Comparison of ENCODE assay signal across 16 cellular contexts in genomic region chr7:94296886-94297285, GRCh38.
DNase-seq lines count a peak whose midpoint lies in the region; ATAC-seq and TF ChIP-seq lines count a peak whose summit lies in the region.
"Had no signal": no experiment of that assay in that cellular context is flagged by ENCODE, and none has a peak within 500 bp of the region (broad histone marks: within the 10 kb centered on the region; RNA-seq: fewer than 3 reads in every experiment).

No MANE protein-coding gene starts in this region.

- H3K4me1 ChIP-seq in SK-N-SH (ENCODE audit: control insufficient read depth in 1 of 2, insufficient read depth in 2 of 2, low read depth in 1 of 2, low read length in 1 of 2) (peaks cover 12 to 55% of the 10 kb centered on the region in 2 experiments), esophagus squamous epithelium (peaks cover 0 to 41% (median 16%) of the 10 kb centered on the region in 3 donors), neural progenitor cell (peaks cover 13% of the 10 kb centered on the region), upper lobe of right lung (peaks cover 6% of the 10 kb centered on the region)

- H3K9me3 Mint-ChIP-seq in neural progenitor cell = peaks cover 2% of the 10 kb centered on the region
- H3K9me3 Mint-ChIP-seq: activated CD8-positive, alpha-beta T cell treated with anti-CD3 and anti-CD28 coated beads for 36 hours; T-helper 2 cell treated with Interferon-gamma antibody and Interleukin-4, amounts not matched to agents 5 μg/mL and 100 μg/mL, for 36 hours had no signal

- peaks cover 54% of the 10 kb centered on the region for H3F3A ChIP-seq in SK-N-SH (replicated peaks; ENCODE audit: insufficient read depth)
- H3F3A ChIP-seq in neural progenitor cell (ENCODE audit: low read depth) = no peaks in the 10 kb centered on the region

- CTCF ChIA-PET in SK-N-SH (lab: Yijun Ruan, JAX) = interaction anchor here (0.7 to 18.6 kb wide), 18 partner anchors 9 to 1393 kb away, joined by 3 to 344 read pairs (median 5); partner anchors contain the start of genes COL1A2 and GNG11

- H2AFZ ChIP-seq in SK-N-SH (ENCODE audit: low read depth) (0 out of 2 replicates have a peak overlapping the region, but pooled peaks have one; percentile 12), neural progenitor cell (replicated peaks) (no peak overlapping the region)
- H2AFZ ChIP-seq: parathyroid adenoma had no signal

- H3K36me3 ChIP-seq in SK-N-SH (replicated peaks in 1 of 2; ENCODE audit: control insufficient read depth in 1 of 2, insufficient read depth in 2 of 2, low read length in 1 of 2) (no peaks in the 10 kb centered on the region), esophagus squamous epithelium (no peaks in the 10 kb centered on the region), neural progenitor cell (no peaks in the 10 kb centered on the region), upper lobe of right lung (no peaks in the 10 kb centered on the region)

- no peak for TF ChIP-seq CTCF in SK-N-SH (IDR thresholded peaks at IDR 0.05)
- no peak for TF ChIP-seq CTCF in esophagus squamous epithelium (IDR thresholded peaks at IDR 0.05)
- TF ChIP-seq CTCF in neural progenitor cell (IDR thresholded peaks at IDR 0.05) = no peak
- no peak for TF ChIP-seq CTCF in upper lobe of right lung (IDR thresholded peaks at IDR 0.05)

- H4K20me1 ChIP-seq in SK-N-SH (ENCODE audit: insufficient read depth) (no peaks in the 10 kb centered on the region), neural progenitor cell (ENCODE audit: low read depth) (no peaks in the 10 kb centered on the region)

- intact Hi-C loops in esophagus squamous epithelium (cut with DNase I) = loop anchor here (5.0 kb wide), 1 partner anchor 100 kb away; no protein-coding TSS in a partner anchor
- intact Hi-C loops in upper lobe of right lung (cut with DNase I) = loop anchor here (10.0 kb wide), 1 partner anchor 98 kb away; the partner anchor contains the start of gene COL1A2

- TF ChIP-seq RAD21 in SK-N-SH (IDR thresholded peaks at IDR 0.05; ENCODE audit: low read length) = no peak

- WGBS in SK-N-SH (ENCODE audit: low lambda C conversion rate) = 94% methylated on average over 2 of the region's 2 CpGs
- 54% methylated on average over 2 of the region's 2 CpGs for WGBS in esophagus squamous epithelium, 2 donors

- H3K4me2 ChIP-seq in SK-N-SH (peak overlapping the region; percentile 20), neural progenitor cell (no peak overlapping the region)

- no peak for DNase-seq in SK-N-SH
- no peak for DNase-seq in esophagus squamous epithelium (lab: John Stamatoyannopoulos, UW)
- no peak for DNase-seq in neural progenitor cell (ENCODE audit: low spot score)
- DNase-seq in upper lobe of right lung = no peak
- no peak for DNase-seq in hypothalamus (lab: John Stamatoyannopoulos, UW)
- no peak for DNase-seq in GOT3 (lab: John Stamatoyannopoulos, UW)
- DNase-seq: 8988T; activated CD8-positive, alpha-beta T cell treated with anti-CD3 and anti-CD28 coated beads for 36 hours; cerebellar nuclear complex; DMS79; NCI-H345 had no signal

- H3K9ac ChIP-seq in SK-N-SH = peak overlapping the region; percentile 24
- H3K9ac ChIP-seq in neural progenitor cell = no peak overlapping the region
- H3K9ac ChIP-seq: parathyroid adenoma had no signal

- H3K27ac ChIP-seq in SK-N-SH (ENCODE audit: low read depth in 2 of 2, low read length in 1 of 2) = peak overlapping the region; percentile 74 to 99; a peak in 3 of 4 replicates
- H3K27ac ChIP-seq in esophagus squamous epithelium = peak overlapping the region; percentile 36 to 83 (median 77)
- no peak overlapping the region for H3K27ac ChIP-seq in neural progenitor cell
- peak overlapping the region; percentile 45 for H3K27ac ChIP-seq in upper lobe of right lung
- H3K27ac ChIP-seq: parathyroid adenoma had no signal

- no peak for ATAC-seq in SK-N-SH treated with all-trans-retinoic acid at 6 μM for 48 hours
- no peak for ATAC-seq in upper lobe of right lung
- ATAC-seq in GM18498 (IDR thresholded peaks at IDR 0.05; ENCODE audit: unreplicated experiment) = no peak
- ATAC-seq: activated CD8-positive, alpha-beta T cell treated with anti-CD3 and anti-CD28 coated beads for 36 hours; Panc1 had no signal

- H3K4me1 Mint-ChIP-seq in neural progenitor cell = peaks cover 37% of the 10 kb centered on the region

- H3K36me3 Mint-ChIP-seq in neural progenitor cell = peaks cover 2% of the 10 kb centered on the region

- peaks cover 4% of the 10 kb centered on the region for H3K27me3 Mint-ChIP-seq in neural progenitor cell (ENCODE audit: insufficient read depth, low read depth)

- H3K9me2 ChIP-seq in SK-N-SH = no peaks in the 10 kb centered on the region

- TF ChIP-seq EP300 in SK-N-SH (IDR thresholded peaks at IDR 0.05; ENCODE audit: borderline replicate concordance in 1 of 2, low read depth in 1 of 2, low read length in 1 of 2) = no peak

- H3K27me3 ChIP-seq in SK-N-SH (ENCODE audit: insufficient read depth) (no peaks in the 10 kb centered on the region), esophagus squamous epithelium (no peaks in the 10 kb centered on the region), neural progenitor cell (no peaks in the 10 kb centered on the region), upper lobe of right lung (no peaks in the 10 kb centered on the region)

- no peak for TF ChIP-seq POLR2A in esophagus squamous epithelium (IDR thresholded peaks at IDR 0.05)

- peak overlapping the region; percentile 36 for H3K27ac Mint-ChIP-seq in neural progenitor cell
- H3K27ac Mint-ChIP-seq: activated CD8-positive, alpha-beta T cell treated with anti-CD3 and anti-CD28 coated beads for 36 hours; T-helper 2 cell treated with Interferon-gamma antibody and Interleukin-4, amounts not matched to agents 5 μg/mL and 100 μg/mL, for 36 hours had no signal

- no peaks in the 10 kb centered on the region for H3K79me2 ChIP-seq in SK-N-SH (ENCODE audit: insufficient read depth)
- H3K79me2 ChIP-seq in neural progenitor cell (ENCODE audit: low read depth) = no peaks in the 10 kb centered on the region
- H3K79me2 ChIP-seq: parathyroid adenoma had no signal

- H3K9me3 ChIP-seq in SK-N-SH (no peaks in the 10 kb centered on the region), esophagus squamous epithelium (no peaks in the 10 kb centered on the region), neural progenitor cell (ENCODE audit: low read depth) (no peaks in the 10 kb centered on the region), upper lobe of right lung (no peaks in the 10 kb centered on the region)

- H3K4me3 ChIP-seq in SK-N-SH (ENCODE audit: low read depth in 2 of 2, low read length in 1 of 2) = no peak overlapping the region
- H3K4me3 ChIP-seq in esophagus squamous epithelium = peak overlapping the region in 2 of 4 donors; percentile 2 to 34
- H3K4me3 ChIP-seq in neural progenitor cell = no peak overlapping the region
- peak overlapping the region; percentile 19 for H3K4me3 ChIP-seq in upper lobe of right lung

- H3K4me3 Mint-ChIP-seq in neural progenitor cell = no peak overlapping the region
- H3K4me3 Mint-ChIP-seq: activated CD8-positive, alpha-beta T cell treated with anti-CD3 and anti-CD28 coated beads for 36 hours; T-helper 2 cell treated with Interferon-gamma antibody and Interleukin-4, amounts not matched to agents 5 μg/mL and 100 μg/mL, for 36 hours had no signal

- POLR2A ChIA-PET in SK-N-SH (lab: Yijun Ruan, JAX) = no interaction called here

TF ChIP-seq in SK-N-SH, 30 proteins besides CTCF, POLR2A, EP300 and RAD21 (continues in another document):
- no peak for TF ChIP-seq NRF1 (IDR thresholded peaks at IDR 0.05; ENCODE audit: low read depth, low read length)
- no peak for TF ChIP-seq RFX5 (IDR thresholded peaks at IDR 0.05; ENCODE audit: low read length)
- TF ChIP-seq USF1 (IDR thresholded peaks at IDR 0.05; ENCODE audit: borderline replicate concordance, low read depth) = no peak
- TF ChIP-seq MEF2A (IDR thresholded peaks at IDR 0.05; ENCODE audit: borderline replicate concordance, low read depth) = no peak
- no peak for TF ChIP-seq GATA2 (CRISPR knock-in tag; IDR thresholded peaks at IDR 0.05)
- TF ChIP-seq SMC3 (IDR thresholded peaks at IDR 0.05; ENCODE audit: low read depth, low read length) = no peak

TF ChIP-seq in SK-N-SH treated with all-trans-retinoic acid at 6 μM for 48 hours, 23 proteins besides CTCF, POLR2A, EP300 and RAD21:
- TF ChIP-seq ZFP30 (CRISPR knock-in tag; IDR thresholded peaks at IDR 0.05) (no peak), ZNF565 (CRISPR knock-in tag; conservative IDR thresholded peaks at IDR 0.05; ENCODE audit: low read depth) (no peak), PATZ1 (CRISPR knock-in tag; IDR thresholded peaks at IDR 0.05; ENCODE audit: borderline replicate concordance) (no peak), CSRNP3 (CRISPR knock-in tag; IDR thresholded peaks at IDR 0.05) (no peak), ISL1 (CRISPR knock-in tag; IDR thresholded peaks at IDR 0.05) (no peak), OSR1 (CRISPR knock-in tag; IDR thresholded peaks at IDR 0.05) (no peak)
